In the genomic region with DNA sequence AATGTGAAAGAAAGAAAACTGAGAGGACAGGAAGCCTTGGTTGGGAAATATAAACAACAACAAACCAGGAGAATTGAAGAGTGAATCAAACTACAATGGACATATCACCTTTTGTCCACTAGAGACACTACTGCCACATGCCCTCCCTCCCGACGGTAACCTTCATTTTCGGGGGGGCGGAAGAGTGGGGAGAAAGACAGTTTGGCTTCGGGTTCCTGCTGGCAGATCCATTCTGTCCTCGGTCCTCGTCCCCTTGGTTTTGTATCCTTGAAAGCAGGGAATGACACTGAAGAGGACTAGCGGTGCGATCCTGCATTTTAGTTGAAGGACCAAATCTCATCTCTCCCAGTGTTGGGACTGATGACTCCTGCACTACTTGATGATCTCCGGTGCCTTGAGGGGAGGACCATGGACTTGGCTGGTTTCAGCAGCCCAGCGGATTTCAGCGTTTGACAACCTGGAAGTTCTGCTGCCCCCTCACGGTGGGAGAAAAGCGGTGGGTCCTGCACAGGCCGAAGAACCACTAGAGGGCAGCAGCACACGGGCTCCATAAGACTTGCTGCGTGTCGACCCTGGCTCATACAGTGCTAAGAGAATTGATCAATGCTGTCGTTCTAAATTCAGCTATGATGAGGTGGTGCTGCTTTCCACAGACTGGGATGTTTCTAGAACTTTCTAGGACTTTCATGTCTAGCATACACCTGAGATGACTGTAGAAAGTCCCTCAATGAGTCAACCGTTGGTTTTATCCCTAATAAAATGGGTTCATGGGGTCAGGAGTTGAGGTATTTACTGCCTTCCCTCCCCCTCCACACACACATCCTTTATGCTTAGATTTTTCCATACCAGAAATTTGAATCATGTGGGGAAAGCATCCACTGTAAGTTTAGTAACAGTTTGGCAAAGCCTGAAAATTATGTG, we compare ENCODE assay signal across 8 cellular contexts. TPM values are rescaled to one million over a fixed set of nuclear protein-coding genes. Genes with fewer than 3 reads are reported as not detected.
A peak's percentile ranks its signal among the peaks of the same experiment; 100 is the strongest.
DNase-seq lines count a peak whose midpoint lies in the region; ATAC-seq, FAIRE-seq and TF ChIP-seq lines count a peak whose summit lies in the region.

No MANE protein-coding gene starts in this region.

- H3K27ac Mint-ChIP-seq in activated B cell treated with CpG ODN at 0.5 μM for 24 hours: peak overlapping the region; percentile 80

- ATAC-seq in GM19035 (IDR thresholded peaks at IDR 0.05; ENCODE audit: unreplicated experiment) (peak; percentile 98), HG03280 (IDR thresholded peaks at IDR 0.05; ENCODE audit: unreplicated experiment) (peak; percentile 94), activated B cell treated with CpG ODN at 0.5 μM for 24 hours (ENCODE audit: low read depth) (peak; percentile 99)

- POLR2A ChIA-PET in activated B cell treated with CpG ODN at 0.5 μM for 24 hours (lab: Charles Lee): interaction anchor here (0.6 to 3.9 kb wide), 6 partner anchors 15 to 378 kb away, joined by 3 to 27 read pairs (median 5); partner anchors contain the start of genes TMEM267 and ZNF131

- H3K9me3 Mint-ChIP-seq in activated B cell treated with CpG ODN at 0.5 μM for 24 hours: no peaks in the 10 kb centered on the region

- CTCF ChIA-PET in activated B cell treated with CpG ODN at 0.5 μM for 24 hours (lab: Charles Lee): interaction anchor here (0.6 to 4.5 kb wide), 16 partner anchors 9 to 379 kb away, joined by 3 to 33 read pairs (median 7); partner anchors contain the start of gene ZNF131

- H3K4me3 ChIP-seq in AG10803 (ENCODE audit: low read length): peak overlapping the region; percentile 63

- intact Hi-C loops in activated B cell treated with CpG ODN at 0.5 μM for 24 hours (cut with micrococcal nuclease): loop anchor here (1.0 to 5.0 kb wide), 11 partner anchors 16 to 377 kb away; partner anchors contain the start of genes HMGCS1, NIM1K and TMEM267

- no peaks in the 10 kb centered on the region for H3K36me3 Mint-ChIP-seq in activated B cell treated with CpG ODN at 0.5 μM for 24 hours (ENCODE audit: low read depth)

- peak overlapping the region; percentile 92 for H3K27ac ChIP-seq in caudate nucleus (ENCODE audit: low read depth, low read length)

- peak; percentile 95 for DNase-seq in AG10803 (ENCODE audit: low read depth)
- peak; percentile 76 for DNase-seq in NCI-H226
- peak; percentile 73 for DNase-seq in activated B cell treated with CpG ODN at 0.5 μM for 24 hours
- peak in 60 of 61 donors; percentile 23 to 92 (median 78) for DNase-seq in caudate nucleus (lab: John Stamatoyannopoulos, UW)
- peak; percentile 81 for DNase-seq in stimulated activated CD4-positive, alpha-beta T cell treated with anti-CD3 and anti-CD28 coated beads, Interleukin-12 subunit alpha, Interleukin-12 subunit beta, amount 100 ng/mL, for 4 hours

- H3K27me3 Mint-ChIP-seq in activated B cell treated with CpG ODN at 0.5 μM for 24 hours: peaks cover 2% of the 10 kb centered on the region

- peak overlapping the region; percentile 83 for H3K4me3 Mint-ChIP-seq in activated B cell treated with CpG ODN at 0.5 μM for 24 hours

- peak; percentile 5 for FAIRE-seq in islet of Langerhans (lab: Jason Lieb, UNC)

- TF ChIP-seq CTCF in AG10803 (conservative IDR thresholded peaks at IDR 0.05; ENCODE audit: low read length): peak; percentile 100
- peak; percentile 100 for TF ChIP-seq CTCF in activated B cell treated with CpG ODN at 0.5 μM for 24 hours (IDR thresholded peaks at IDR 0.05)

- H3K4me1 Mint-ChIP-seq in activated B cell treated with CpG ODN at 0.5 μM for 24 hours: peaks cover 7% of the 10 kb centered on the region

RNA-seq across cellular contexts. Expression of gene ZNF131, which starts 15.1 kb away (rescaled TPM):
- 50.8 and 57.6 TPM in 2 replicates for total RNA-seq in activated B cell treated with CpG ODN at 0.5 μM for 24 hours

Comparison
In these comparisons a context has a peak if more than half of its experiments do, and no peak if none do; other contexts are left out.
1. Peak in every context shown above with its lines: DNase-seq, ATAC-seq, H3K4me3 ChIP-seq and H3K27ac ChIP-seq.